In genomic region chr2:39724828-39725144, GRCh38 we compare ENCODE assay signal across 17 cellular contexts. TPM values are rescaled to one million over a fixed set of nuclear protein-coding genes. Genes with fewer than 3 reads are reported as not detected.
"Had no signal": no experiment of that assay in that cellular context is flagged by ENCODE, and none has a peak within 500 bp of the region (broad histone marks: within the 10 kb centered on the region; RNA-seq: fewer than 3 reads in every experiment).

No MANE protein-coding gene starts in this region.

- H3K36me3 Mint-ChIP-seq: natural killer cell treated with Interleukin-12 subunit alpha and Interleukin-12 subunit beta and Interleukin-15 and Interleukin-18, amount 100 ng/mL, for 72 hours had no signal

- H3K4me3 ChIP-seq: gastroesophageal sphincter, hepatocyte, lung, mucosa of descending colon, ovary, stomach had no signal

- ATAC-seq: activated CD4-positive, CD25-positive, alpha-beta regulatory T cell treated with anti-CD3 and anti-CD28 coated beads, Interleukin-2, amount 50 U/mL, for 24 hours; gastroesophageal sphincter; mucosa of descending colon; natural killer cell treated with Interleukin-12 subunit alpha and Interleukin-12 subunit beta and Interleukin-15 and Interleukin-18, amount 100 ng/mL, for 72 hours had no signal

- H2AFZ ChIP-seq: hepatocyte had no signal

- H3K4me3 Mint-ChIP-seq: activated naive CD4-positive, alpha-beta T cell treated with anti-CD3 and anti-CD28 coated beads, Interleukin-2, amount 50 U/mL, for 24 hours; natural killer cell treated with Interleukin-12 subunit alpha and Interleukin-12 subunit beta and Interleukin-15 and Interleukin-18, amount 100 ng/mL, for 72 hours had no signal

- H3K36me3 ChIP-seq: brain microvascular endothelial cell, gastroesophageal sphincter, ovary, stomach, thoracic aorta had no signal

- H3K9me3 ChIP-seq: gastroesophageal sphincter, mucosa of descending colon, ovary, stomach, thoracic aorta had no signal

- H3K27ac Mint-ChIP-seq: activated naive CD4-positive, alpha-beta T cell treated with anti-CD3 and anti-CD28 coated beads, Interleukin-2, amount 50 U/mL, for 24 hours; natural killer cell treated with Interleukin-12 subunit alpha and Interleukin-12 subunit beta and Interleukin-15 and Interleukin-18, amount 100 ng/mL, for 72 hours had no signal

- H3K4me1 Mint-ChIP-seq: activated naive CD4-positive, alpha-beta T cell treated with anti-CD3 and anti-CD28 coated beads, Interleukin-2, amount 50 U/mL, for 24 hours had no signal

- DNase-seq: activated CD4-positive, alpha-beta T cell treated with anti-CD3 and anti-CD28 coated beads, Interleukin-2, amount 50 U/mL, for 4 hours; activated effector memory CD4-positive, alpha-beta T cell treated with Interleukin-2 at 50 U/mL for 16 hours; activated T-cell treated with anti-CD3 and anti-CD28 coated beads, Interleukin-2, amount 50 U/mL, for 1 hour; brain microvascular endothelial cell; mucosa of descending colon; ovary; retina; stimulated activated CD4-positive, alpha-beta T cell treated with anti-CD3 and anti-CD28 coated beads, Interleukin-4, amount 100 ng/mL, for 4 hours; stomach had no signal

- H3K4me2 ChIP-seq: hepatocyte had no signal

- H3K4me1 ChIP-seq: stomach had no signal

- H3K9me3 Mint-ChIP-seq: activated naive CD4-positive, alpha-beta T cell treated with anti-CD3 and anti-CD28 coated beads, Interleukin-2, amount 50 U/mL, for 24 hours had no signal

- H3K79me2 ChIP-seq: hepatocyte had no signal

- H3K27me3 ChIP-seq: brain microvascular endothelial cell, gastroesophageal sphincter, hepatocyte, ovary, stomach had no signal

- H3K27ac ChIP-seq: brain microvascular endothelial cell, gastroesophageal sphincter, hepatocyte, ovary, stomach had no signal

RNA-seq across cellular contexts. Expression of gene TMEM178A, which starts 59.1 kb away (rescaled TPM):
- total RNA-seq: natural killer cell treated with Interleukin-12 subunit alpha and Interleukin-12 subunit beta and Interleukin-15 and Interleukin-18, amount 100 ng/mL, for 72 hours; T-helper 2 cell treated with Interferon-gamma antibody and Interleukin-4, amounts not matched to agents 100 ng/mL and 5 ng/mL, for 36 hours had no signal
